21 cellular contexts compared by ENCODE assay signal in genomic region chrX:23435108-23435507, GRCh38.
DNase-seq lines count a peak whose midpoint lies in the region; ATAC-seq and TF ChIP-seq lines count a peak whose summit lies in the region.
"Had no signal": no experiment of that assay in that cellular context is flagged by ENCODE, and none has a peak within 500 bp of the region (broad histone marks: within the 10 kb centered on the region; RNA-seq: fewer than 3 reads in every experiment).

No MANE protein-coding gene starts in this region.

- no peak overlapping the region for H2BK120ac ChIP-seq in neuronal stem cell (ENCODE audit: low read depth, low read length)

- TF ChIP-seq CTCF in MCF 10A (IDR thresholded peaks at IDR 0.05; ENCODE audit: unreplicated experiment): no peak
- no peak for TF ChIP-seq CTCF in mammary epithelial cell (conservative IDR thresholded peaks at IDR 0.05 in 1 of 2, IDR thresholded peaks at IDR 0.05 in 1 of 2; ENCODE audit: extremely low read depth in 1 of 2, insufficient read depth in 1 of 2, low read depth in 1 of 2, low read length in 2 of 2)
- no peak for TF ChIP-seq CTCF in esophagus muscularis mucosa (IDR thresholded peaks at IDR 0.05)
- no peak for TF ChIP-seq CTCF in tibial artery (IDR thresholded peaks at IDR 0.05)
- no peak for TF ChIP-seq CTCF in omental fat pad (IDR thresholded peaks at IDR 0.05)

- H3K36me3 ChIP-seq in mammary epithelial cell (ENCODE audit: insufficient read depth, low read length) (no peaks in the 10 kb centered on the region), esophagus muscularis mucosa (no peaks in the 10 kb centered on the region), neuronal stem cell (replicated peaks in 1 of 2; ENCODE audit: control insufficient read depth in 2 of 2, insufficient read depth in 2 of 2, low read length in 2 of 2) (no peaks in the 10 kb centered on the region), tibial artery (no peaks in the 10 kb centered on the region)
- H3K36me3 ChIP-seq: WERI-Rb-1 had no signal

- TF ChIP-seq POLR2A in esophagus muscularis mucosa (IDR thresholded peaks at IDR 0.05; ENCODE audit: low read depth): no peak

- no TSS peak for BruUV-seq in MCF 10A (replicated peaks; lab: Mats Ljungman, UMichigan)
- BruUV-seq in mammary epithelial cell (replicated peaks; lab: Mats Ljungman, UMichigan): no TSS peak

- no peak overlapping the region for H3K4me2 ChIP-seq in mammary epithelial cell (ENCODE audit: insufficient read depth, low read depth, low read length)
- no peak overlapping the region for H3K4me2 ChIP-seq in neuronal stem cell (ENCODE audit: insufficient read depth, low read length, poor library complexity, severe bottlenecking)

- intact Hi-C loops in MCF 10A (cut with micrococcal nuclease): no loop called here
- intact Hi-C loops in mammary epithelial cell (cut with micrococcal nuclease): no loop called here
- intact Hi-C loops in esophagus muscularis mucosa (cut with DNase I): no loop called here
- intact Hi-C loops in tibial artery (cut with DNase I; ENCODE audit: low total_unique reads): loop anchor here (10.0 kb wide), 1 partner anchor 60 kb away; no protein-coding TSS in a partner anchor

- DNase-seq in MCF 10A (ENCODE audit: unreplicated experiment): peak; percentile 3
- DNase-seq in mammary epithelial cell: no peak
- DNase-seq in esophagus muscularis mucosa (ENCODE audit: extremely low spot score): no peak
- DNase-seq in neuronal stem cell (ENCODE audit: low spot score): no peak
- DNase-seq in tibial artery: no peak
- no peak for DNase-seq in A172 (ENCODE audit: low spot score)
- DNase-seq in omental fat pad (ENCODE audit: low spot score): no peak
- no peak for DNase-seq in NCI-H748 (lab: John Stamatoyannopoulos, UW; ENCODE audit: unreplicated experiment)
- DNase-seq: activated CD4-positive, alpha-beta T cell treated with anti-CD3 and anti-CD28 coated beads for 48 hours; activated naive CD8-positive, alpha-beta T cell treated with anti-CD3 and anti-CD28 coated beads, Interleukin-2, amount 50 U/mL, for 24 hours; activated T-cell treated with anti-CD3 and anti-CD28 coated beads, Interleukin-2, amount 50 U/mL, for 4 hours; HFFc6; KBM-7; MM.1S; NCI-H2081 treated with DMSO at 0.1 percent for 48 hours; stimulated activated CD4-positive, alpha-beta T cell treated with anti-CD3 and anti-CD28 coated beads, Interleukin-4, amount 100 ng/mL, for 24 hours had no signal

- H4K91ac ChIP-seq in neuronal stem cell (ENCODE audit: low read depth, low read length, poor library complexity): no peak overlapping the region

- no peak overlapping the region for H2AK5ac ChIP-seq in neuronal stem cell (ENCODE audit: low read depth, low read length)

- no peak overlapping the region for H3K4me3 Mint-ChIP-seq in MCF 10A (ENCODE audit: unreplicated experiment)
- H3K4me3 Mint-ChIP-seq: activated naive CD8-positive, alpha-beta T cell treated with anti-CD3 and anti-CD28 coated beads, Interleukin-2, amount 50 U/mL, for 24 hours; activated T-cell treated with anti-CD3 and anti-CD28 coated beads, Interleukin-2, amount 50 U/mL, for 4 hours; HFFc6; stimulated activated effector memory CD8-positive, alpha-beta T cell treated with anti-CD3 and anti-CD28 coated beads, Interleukin-12 subunit alpha, Interleukin-12 subunit beta, amount 100 ng/mL, for 72 hours; T-helper 2 cell treated with Interferon-gamma antibody and Interleukin-4, amounts not matched to agents 5 μg/mL and 100 μg/mL, for 36 hours had no signal

- H3K27me3 Mint-ChIP-seq in MCF 10A (ENCODE audit: insufficient read depth, unreplicated experiment): peaks cover 14% of the 10 kb centered on the region
- H3K27me3 Mint-ChIP-seq: activated naive CD8-positive, alpha-beta T cell treated with anti-CD3 and anti-CD28 coated beads, Interleukin-2, amount 50 U/mL, for 24 hours had no signal

- POLR2A ChIA-PET in MCF 10A (lab: Yijun Ruan, JAX): no interaction called here

- no peaks in the 10 kb centered on the region for H3K4me1 Mint-ChIP-seq in MCF 10A (ENCODE audit: insufficient read depth, unreplicated experiment)
- H3K4me1 Mint-ChIP-seq: activated naive CD8-positive, alpha-beta T cell treated with anti-CD3 and anti-CD28 coated beads, Interleukin-2, amount 50 U/mL, for 24 hours; stimulated activated effector memory CD8-positive, alpha-beta T cell treated with anti-CD3 and anti-CD28 coated beads, Interleukin-12 subunit alpha, Interleukin-12 subunit beta, amount 100 ng/mL, for 72 hours had no signal

- no peaks in the 10 kb centered on the region for H3K79me2 ChIP-seq in mammary epithelial cell (ENCODE audit: insufficient read depth, low read length)

- peak overlapping the region; percentile 4 for H3K18ac ChIP-seq in neuronal stem cell (ENCODE audit: low read length)

- no peak overlapping the region for H2BK5ac ChIP-seq in neuronal stem cell (ENCODE audit: low read length)

- CTCF ChIA-PET in MCF 10A (lab: Yijun Ruan, JAX): interaction anchor here (1.0 kb wide), 1 partner anchor 1450 kb away, joined by 4 read pairs; no protein-coding TSS in a partner anchor
- CTCF ChIA-PET in mammary epithelial cell (lab: Charles Lee; ENCODE audit: low non-redundant PET): no interaction called here

- no peak overlapping the region for H2AFZ ChIP-seq in mammary epithelial cell (ENCODE audit: low read depth, low read length)
- no peak overlapping the region for H2AFZ ChIP-seq in neuronal stem cell (ENCODE audit: low read length)

- no peaks in the 10 kb centered on the region for H3K36me3 Mint-ChIP-seq in MCF 10A (ENCODE audit: insufficient read depth, unreplicated experiment)
- H3K36me3 Mint-ChIP-seq: stimulated activated effector memory CD8-positive, alpha-beta T cell treated with anti-CD3 and anti-CD28 coated beads, Interleukin-12 subunit alpha, Interleukin-12 subunit beta, amount 100 ng/mL, for 72 hours had no signal

- peaks cover 4% of the 10 kb centered on the region for H3K27me3 ChIP-seq in mammary epithelial cell (ENCODE audit: insufficient read depth, low read length)
- H3K27me3 ChIP-seq in esophagus muscularis mucosa: no peaks in the 10 kb centered on the region
- H3K27me3 ChIP-seq in neuronal stem cell (ENCODE audit: control insufficient read depth in 3 of 3, insufficient read depth in 3 of 3, low read depth in 1 of 3, low read length in 3 of 3): no peaks in the 10 kb centered on the region
- H3K27me3 ChIP-seq in tibial artery: no peaks in the 10 kb centered on the region

- H3K27ac ChIP-seq in mammary epithelial cell (ENCODE audit: insufficient read depth, low read depth, low read length) (no peak overlapping the region), esophagus muscularis mucosa (replicated peaks in 1 of 4) (peak overlapping the region; percentile 40 to 66 (median 50)), neuronal stem cell (replicated peaks; ENCODE audit: low read length) (no peak overlapping the region), tibial artery (peak overlapping the region; percentile 76 to 84)
- H3K27ac ChIP-seq: 22Rv1, WERI-Rb-1 had no signal

- TF ChIP-seq EP300 in esophagus muscularis mucosa (IDR thresholded peaks at IDR 0.05): no peak

- no peak for ATAC-seq in omental fat pad (ENCODE audit: low FRiP score)
- ATAC-seq: activated naive CD8-positive, alpha-beta T cell treated with anti-CD3 and anti-CD28 coated beads, Interleukin-2, amount 50 U/mL, for 24 hours; activated T-cell treated with anti-CD3 and anti-CD28 coated beads, Interleukin-2, amount 50 U/mL, for 4 hours; GM12878; stimulated activated effector memory CD8-positive, alpha-beta T cell treated with anti-CD3 and anti-CD28 coated beads, Interleukin-12 subunit alpha, Interleukin-12 subunit beta, amount 100 ng/mL, for 72 hours had no signal

- no peak overlapping the region for H3K27ac Mint-ChIP-seq in MCF 10A (ENCODE audit: low read depth, unreplicated experiment)
- H3K27ac Mint-ChIP-seq: activated naive CD8-positive, alpha-beta T cell treated with anti-CD3 and anti-CD28 coated beads, Interleukin-2, amount 50 U/mL, for 24 hours; HFFc6; stimulated activated effector memory CD8-positive, alpha-beta T cell treated with anti-CD3 and anti-CD28 coated beads, Interleukin-12 subunit alpha, Interleukin-12 subunit beta, amount 100 ng/mL, for 72 hours; T-helper 2 cell treated with Interferon-gamma antibody and Interleukin-4, amounts not matched to agents 5 μg/mL and 100 μg/mL, for 36 hours had no signal

- no peak overlapping the region for H2BK15ac ChIP-seq in neuronal stem cell (ENCODE audit: low read length)

- no peaks in the 10 kb centered on the region for H3K9me3 Mint-ChIP-seq in MCF 10A (ENCODE audit: unreplicated experiment)
- H3K9me3 Mint-ChIP-seq: activated naive CD8-positive, alpha-beta T cell treated with anti-CD3 and anti-CD28 coated beads, Interleukin-2, amount 50 U/mL, for 24 hours had no signal

- dilution Hi-C loops in mammary epithelial cell (cut with HindIII; ENCODE audit: low sequenced_read_pairs): no loop called here

- H3K9me3 ChIP-seq in mammary epithelial cell (replicated peaks; ENCODE audit: insufficient read depth, low read length) (no peaks in the 10 kb centered on the region), esophagus muscularis mucosa (no peaks in the 10 kb centered on the region), neuronal stem cell (replicated peaks in 1 of 2; ENCODE audit: control insufficient read depth in 2 of 2, insufficient read depth in 1 of 2, low read depth in 1 of 2, low read length in 2 of 2) (no peaks in the 10 kb centered on the region), tibial artery (no peaks in the 10 kb centered on the region)

- no peak overlapping the region for H3K4ac ChIP-seq in neuronal stem cell (ENCODE audit: low read length)

- H4K8ac ChIP-seq in neuronal stem cell (ENCODE audit: low read depth, low read length): no peak overlapping the region

- H3K4me1 ChIP-seq in mammary epithelial cell (ENCODE audit: insufficient read depth, low read length) (no peaks in the 10 kb centered on the region), esophagus muscularis mucosa (peaks cover 3 to 21% (median 19%) of the 10 kb centered on the region in 4 donors), neuronal stem cell (ENCODE audit: control insufficient read depth in 2 of 2, insufficient read depth in 1 of 2, low read depth in 1 of 2, low read length in 2 of 2) (no peaks in the 10 kb centered on the region), tibial artery (peaks cover 0 to 27% (median 16%) of the 10 kb centered on the region in 4 donors)

- H3K79me1 ChIP-seq in neuronal stem cell (ENCODE audit: low read depth, low read length): no peaks in the 10 kb centered on the region

- H3K14ac ChIP-seq in neuronal stem cell (ENCODE audit: low read length): no peak overlapping the region

- no peak overlapping the region for H3K23ac ChIP-seq in neuronal stem cell (ENCODE audit: low read depth, low read length, poor library complexity)

- 56% methylated on average over 1 of the region's 1 CpG for WGBS in mammary epithelial cell (ENCODE audit: low coverage, missing lambda C conversion rate)
- WGBS in esophagus muscularis mucosa: 50% methylated on average over 1 of the region's 1 CpG
- WGBS in neuronal stem cell (ENCODE audit: extremely low coverage in 2 of 2, insufficient read length in 2 of 2, insufficient replicate concordance in 1 of 2), 2 donors: no CpG with 5 or more reads among the region's 1 CpG

- in situ Hi-C loops in mammary epithelial cell (cut with MboI; ENCODE audit: low sequenced_read_pairs in 2 of 2): no loop called here

- H2BK12ac ChIP-seq in neuronal stem cell (ENCODE audit: low read length): no peak overlapping the region

- H4K20me1 ChIP-seq in mammary epithelial cell (ENCODE audit: insufficient read depth, low read length): no peaks in the 10 kb centered on the region

- H3K9ac ChIP-seq in mammary epithelial cell (ENCODE audit: insufficient read depth, low read length) (no peak overlapping the region), neuronal stem cell (ENCODE audit: low read depth, low read length, poor library complexity) (no peak overlapping the region)

- H3K4me3 ChIP-seq in mammary epithelial cell (replicated peaks in 1 of 3; ENCODE audit: insufficient read depth in 1 of 3, low read depth in 2 of 3, low read length in 3 of 3): no peak overlapping the region
- H3K4me3 ChIP-seq in esophagus muscularis mucosa: no peak overlapping the region
- H3K4me3 ChIP-seq in neuronal stem cell (ENCODE audit: low read length in 2 of 2): no peak overlapping the region
- H3K4me3 ChIP-seq in tibial artery: no peak overlapping the region
- H3K4me3 ChIP-seq: GM12878 had no signal

Comparison
In these comparisons a context has a peak if more than half of its experiments do, and no peak if none do; other contexts are left out.
1. H3K27ac ChIP-seq: peak in esophagus muscularis mucosa (4 of 4) and tibial artery (2 of 2); none in mammary epithelial cell (single experiment) and neuronal stem cell (single experiment).